Comparison of ENCODE assay signal across 11 cellular contexts in the genomic region with DNA sequence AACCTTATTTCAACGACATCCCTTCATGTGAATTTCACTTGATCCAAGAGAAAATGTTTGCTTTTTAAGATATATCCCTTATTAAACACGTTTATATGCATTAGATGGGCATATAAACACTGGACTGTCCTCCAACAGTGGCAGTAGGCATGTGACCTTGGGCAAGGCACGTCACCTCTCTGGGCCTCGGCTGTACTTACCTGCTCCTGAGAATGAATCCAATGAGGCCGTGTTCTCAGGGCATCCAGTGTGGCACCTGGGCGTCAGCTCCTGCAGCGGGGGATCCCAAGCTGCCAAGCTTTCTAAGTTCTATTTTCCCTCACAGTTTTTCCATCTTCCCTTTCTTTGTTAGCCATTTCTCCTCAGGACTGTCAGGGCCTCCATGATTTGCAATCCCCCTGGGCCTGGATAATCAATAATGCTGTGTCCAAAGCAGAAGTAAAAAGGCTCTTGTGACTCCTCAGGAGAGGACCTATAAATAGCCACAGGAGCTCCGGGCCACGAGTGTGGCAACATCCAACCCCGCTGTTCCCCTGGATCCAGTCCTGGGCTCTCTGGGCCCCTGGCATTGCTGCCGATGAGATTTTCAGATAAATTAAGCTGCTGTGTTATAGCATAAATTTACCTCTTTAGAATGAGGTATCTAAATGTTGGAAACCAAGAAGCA.
"Had no signal": no experiment of that assay in that cellular context is flagged by ENCODE, and none has a peak within 500 bp of the region (broad histone marks: within the 10 kb centered on the region; RNA-seq: fewer than 3 reads in every experiment).

No MANE protein-coding gene starts in this region.

- H3K27ac ChIP-seq: left lung, skin epidermis had no signal

- H3K36me3 ChIP-seq: left lung, thyroid gland had no signal

- ATAC-seq: activated naive CD4-positive, alpha-beta T cell treated with anti-CD3 and anti-CD28 coated beads, Interleukin-2, amount 50 U/mL, for 72 hours; activated T-cell treated with anti-CD3 and anti-CD28 coated beads, Interleukin-2, amount 50 U/mL, for 4 hours; esophagus mucosa; left lung; natural killer cell treated with Interleukin-12 subunit alpha and Interleukin-12 subunit beta and Interleukin-15 and Interleukin-18, amount 100 ng/mL, for 72 hours had no signal

- H3K4me1 ChIP-seq: left lung had no signal

- DNase-seq: activated CD4-positive, alpha-beta memory T cell treated with anti-CD3 and anti-CD28 coated beads for 36 hours; activated effector memory CD4-positive, alpha-beta T cell treated with anti-CD3 and anti-CD28 coated beads, Interleukin-2, amount 50 U/mL, for 16 hours; activated T-cell treated with anti-CD3 and anti-CD28 coated beads, Interleukin-2, amount 50 U/mL, for 4 hours; amygdala; left lung; mesenchymal stem cell; thyroid gland had no signal

- H3K4me3 ChIP-seq: left lung, skin epidermis, thyroid gland had no signal

- H3K27me3 ChIP-seq: thyroid gland had no signal

- H3K9me3 ChIP-seq: left lung, thyroid gland had no signal
